11 cellular contexts compared by ENCODE assay signal in the genomic region with DNA sequence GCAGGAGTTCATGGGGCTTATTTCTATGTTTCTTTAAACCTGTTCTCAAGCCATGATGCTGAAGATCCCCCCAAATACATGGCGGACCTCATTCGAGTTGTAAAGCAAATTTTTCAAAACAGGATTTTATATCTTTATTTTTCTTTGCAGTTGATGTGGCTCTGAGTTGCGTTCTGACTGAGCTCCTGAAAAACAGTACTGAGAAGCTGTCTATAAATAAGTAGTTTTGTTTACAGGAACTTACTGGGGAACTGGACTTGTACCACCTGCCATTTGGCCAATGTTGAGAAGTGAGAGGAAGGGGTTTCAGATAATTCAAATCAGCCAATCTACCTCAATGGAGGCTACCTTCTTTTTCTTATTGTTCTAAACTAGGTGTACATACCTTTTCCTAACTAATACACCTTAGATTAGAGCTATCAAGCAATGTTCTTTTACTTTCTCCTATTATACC.
DNase-seq lines count a peak whose midpoint lies in the region; ATAC-seq and TF ChIP-seq lines count a peak whose summit lies in the region.
"Had no signal": no experiment of that assay in that cellular context is flagged by ENCODE, and none has a peak within 500 bp of the region (broad histone marks: within the 10 kb centered on the region; RNA-seq: fewer than 3 reads in every experiment).

No MANE protein-coding gene starts in this region.

- H3K9ac ChIP-seq in mammary epithelial cell (ENCODE audit: insufficient read depth, low read length) = no peak overlapping the region

- H3K9me3 ChIP-seq in mammary epithelial cell (replicated peaks; ENCODE audit: insufficient read depth, low read length) = no peaks in the 10 kb centered on the region
- H3K9me3 ChIP-seq in OCI-LY7 (ENCODE audit: low read length) = no peaks in the 10 kb centered on the region

- H3K79me2 ChIP-seq in mammary epithelial cell (ENCODE audit: insufficient read depth, low read length) (no peaks in the 10 kb centered on the region), OCI-LY7 (ENCODE audit: insufficient read depth, low read depth, low read length) (no peaks in the 10 kb centered on the region)

- H3K27me3 Mint-ChIP-seq in stimulated activated memory B cell treated with anti-CD40 and anti-IgM and Interleukin-4, amounts not matched to agents 10 μg/mL and 1 μg/mL and 100 μg/mL, for 72 hours = no peaks in the 10 kb centered on the region
- H3K27me3 Mint-ChIP-seq: brain had no signal

- TF ChIP-seq CTCF in mammary epithelial cell (conservative IDR thresholded peaks at IDR 0.05 in 1 of 2, IDR thresholded peaks at IDR 0.05 in 1 of 2; ENCODE audit: extremely low read depth in 1 of 2, insufficient read depth in 1 of 2, low read depth in 1 of 2, low read length in 2 of 2) = no peak
- TF ChIP-seq CTCF in OCI-LY7 (conservative IDR thresholded peaks at IDR 0.05; ENCODE audit: low read length) = no peak

- no peak overlapping the region for H3K4me2 ChIP-seq in mammary epithelial cell (ENCODE audit: insufficient read depth, low read depth, low read length)
- no peak overlapping the region for H3K4me2 ChIP-seq in OCI-LY7 (ENCODE audit: low read length)

- POLR2A ChIA-PET in OCI-LY7 (lab: Charles Lee) = interaction anchor here (1.0 kb wide), 1 partner anchor 11 kb away, joined by 3 read pairs; no protein-coding TSS in a partner anchor

- WGBS in mammary epithelial cell (ENCODE audit: low coverage, missing lambda C conversion rate) = 97% methylated on average over 3 of the region's 3 CpGs

- no peak overlapping the region for H3K4me3 ChIP-seq in mammary epithelial cell (replicated peaks in 1 of 3; ENCODE audit: insufficient read depth in 1 of 3, low read depth in 2 of 3, low read length in 3 of 3)
- H3K4me3 ChIP-seq in OCI-LY7 (ENCODE audit: low read depth, low read length, poor library complexity, severe bottlenecking) = no peak overlapping the region

- H2AFZ ChIP-seq in mammary epithelial cell (ENCODE audit: low read depth, low read length) (no peak overlapping the region), OCI-LY7 (ENCODE audit: low read length) (no peak overlapping the region)

- ATAC-seq in GM19025 (IDR thresholded peaks at IDR 0.05; ENCODE audit: low read depth, unreplicated experiment) = peak; percentile 81
- ATAC-seq in HG02588 (IDR thresholded peaks at IDR 0.05; ENCODE audit: unreplicated experiment) = peak; percentile 74
- ATAC-seq in HG03354 (IDR thresholded peaks at IDR 0.05; ENCODE audit: poor library complexity, severe bottlenecking, unreplicated experiment) = peak; percentile 73
- peak; percentile 83 for ATAC-seq in stimulated activated memory B cell treated with anti-CD40 and anti-IgM and Interleukin-4, amounts not matched to agents 10 μg/mL and 1 μg/mL and 100 μg/mL, for 72 hours
- no peak for ATAC-seq in Right ventricle myocardium inferior

- in situ Hi-C loops in mammary epithelial cell (cut with MboI; ENCODE audit: low sequenced_read_pairs in 2 of 2) = no loop called here

- H3K9me3 Mint-ChIP-seq in stimulated activated memory B cell treated with anti-CD40 and anti-IgM and Interleukin-4, amounts not matched to agents 10 μg/mL and 1 μg/mL and 100 μg/mL, for 72 hours = peaks cover 3% of the 10 kb centered on the region
- H3K9me3 Mint-ChIP-seq: brain had no signal

- H3K36me3 ChIP-seq in mammary epithelial cell (ENCODE audit: insufficient read depth, low read length) = no peaks in the 10 kb centered on the region
- H3K36me3 ChIP-seq in OCI-LY7 (ENCODE audit: insufficient read depth, low read length) = no peaks in the 10 kb centered on the region

- no peaks in the 10 kb centered on the region for H3K9me2 ChIP-seq in OCI-LY7 (ENCODE audit: insufficient read depth, low read length)

- dilution Hi-C loops in mammary epithelial cell (cut with HindIII; ENCODE audit: low sequenced_read_pairs) = no loop called here

- no peaks in the 10 kb centered on the region for H3K4me1 ChIP-seq in mammary epithelial cell (ENCODE audit: insufficient read depth, low read length)
- H3K4me1 ChIP-seq in OCI-LY7 (ENCODE audit: insufficient read depth, low read length, poor library complexity, severe bottlenecking) = no peaks in the 10 kb centered on the region

- H4K20me1 ChIP-seq in mammary epithelial cell (ENCODE audit: insufficient read depth, low read length) = no peaks in the 10 kb centered on the region
- H4K20me1 ChIP-seq in OCI-LY7 (ENCODE audit: insufficient read depth, low read length) = no peaks in the 10 kb centered on the region

- H3K27me3 ChIP-seq in mammary epithelial cell (ENCODE audit: insufficient read depth, low read length) = no peaks in the 10 kb centered on the region

- BruUV-seq in mammary epithelial cell (replicated peaks; lab: Mats Ljungman, UMichigan) (no TSS peak), OCI-LY7 (replicated peaks; lab: Mats Ljungman, UMichigan) (no TSS peak)

- no peak overlapping the region for H3K27ac ChIP-seq in mammary epithelial cell (ENCODE audit: insufficient read depth, low read depth, low read length)
- H3K27ac ChIP-seq in OCI-LY7 (ENCODE audit: low read depth, low read length, poor library complexity, severe bottlenecking) = no peak overlapping the region

- DNase-seq in mammary epithelial cell = no peak
- DNase-seq in OCI-LY7 (ENCODE audit: low spot score) = no peak
- no peak for DNase-seq in cardiac septum (ENCODE audit: low spot score)
- DNase-seq in Right ventricle myocardium inferior (ENCODE audit: missing footprints) = no peak
- DNase-seq: islet precursor cell, NCI-H510A had no signal

- intact Hi-C loops in mammary epithelial cell (cut with micrococcal nuclease) = no loop called here
- intact Hi-C loops in OCI-LY7 (cut with micrococcal nuclease; ENCODE audit: unreplicated experiment) = no loop called here
- intact Hi-C loops in cardiac septum (cut with DNase I) = no loop called here
- intact Hi-C loops in Right ventricle myocardium inferior (cut with DNase I) = no loop called here

- peak overlapping the region; percentile 89 for H3K27ac Mint-ChIP-seq in stimulated activated memory B cell treated with anti-CD40 and anti-IgM and Interleukin-4, amounts not matched to agents 10 μg/mL and 1 μg/mL and 100 μg/mL, for 72 hours
- H3K27ac Mint-ChIP-seq: brain had no signal

- H3K4me1 Mint-ChIP-seq in stimulated activated memory B cell treated with anti-CD40 and anti-IgM and Interleukin-4, amounts not matched to agents 10 μg/mL and 1 μg/mL and 100 μg/mL, for 72 hours = peaks cover 36% of the 10 kb centered on the region
- H3K4me1 Mint-ChIP-seq: brain had no signal

- no peaks in the 10 kb centered on the region for H3K36me3 Mint-ChIP-seq in stimulated activated memory B cell treated with anti-CD40 and anti-IgM and Interleukin-4, amounts not matched to agents 10 μg/mL and 1 μg/mL and 100 μg/mL, for 72 hours
- H3K36me3 Mint-ChIP-seq: brain had no signal

- peak overlapping the region; percentile 54 for H3K4me3 Mint-ChIP-seq in stimulated activated memory B cell treated with anti-CD40 and anti-IgM and Interleukin-4, amounts not matched to agents 10 μg/mL and 1 μg/mL and 100 μg/mL, for 72 hours
- H3K4me3 Mint-ChIP-seq: brain had no signal

- CTCF ChIA-PET in mammary epithelial cell (lab: Charles Lee; ENCODE audit: low non-redundant PET) = no interaction called here
- CTCF ChIA-PET in OCI-LY7 (lab: Charles Lee; ENCODE audit: unreplicated experiment) = no interaction called here
